ENCODE assay signal across 35 cellular contexts in the genomic region with DNA sequence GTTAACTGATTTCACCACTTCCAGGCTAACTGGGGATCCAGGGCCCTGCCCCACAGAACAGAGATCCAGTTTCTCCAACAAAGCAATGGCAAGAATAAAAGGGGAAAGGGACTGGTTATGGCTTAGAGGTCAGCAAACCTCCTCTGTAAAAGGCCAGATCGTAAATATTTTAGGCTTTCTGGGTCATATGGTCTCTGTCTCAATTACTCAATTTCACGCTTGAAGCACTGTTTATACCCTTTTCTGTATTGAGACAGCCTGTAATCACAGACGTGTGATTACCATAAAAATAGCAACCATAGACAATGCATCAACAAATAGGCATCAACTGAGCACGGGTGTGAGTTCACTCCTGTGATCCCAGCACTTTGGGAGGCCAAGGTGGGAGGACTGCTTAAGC. TPM values are rescaled to one million over a fixed set of nuclear protein-coding genes. Genes with fewer than 3 reads are reported as not detected.
"Had no signal": no experiment of that assay in that cellular context is flagged by ENCODE, and none has a peak within 500 bp of the region (broad histone marks: within the 10 kb centered on the region; RNA-seq: fewer than 3 reads in every experiment).

No MANE protein-coding gene starts in this region.

- H3K4me3 ChIP-seq: adrenal gland, body of pancreas, Peyer's patch had no signal

- H3K27me3 Mint-ChIP-seq: activated CD4-positive, alpha-beta T cell treated with anti-CD3 and anti-CD28 coated beads, Interleukin-2, amount 10 ng/mL, durations not matched to agents 24 days and 14 days; activated T-cell treated with anti-CD3 and anti-CD28 coated beads, Interleukin-2, amount 50 U/mL, for 24 hours had no signal

- H3K27me3 ChIP-seq: adrenal gland, body of pancreas, Peyer's patch had no signal

- DNase-seq: activated CD4-positive, alpha-beta T cell treated with anti-CD3 and anti-CD28 coated beads, Interleukin-2, amount 10 ng/mL, durations not matched to agents 24 days and 14 days; activated CD4-positive, alpha-beta T cell treated with anti-CD3 and anti-CD28 coated beads, Interleukin-2, amount 50 U/mL, for 48 hours; activated CD8-positive, alpha-beta T cell treated with anti-CD3 and anti-CD28 coated beads, Interleukin-2, amount 10 ng/mL, durations not matched to agents 7 days and 5 days; activated gamma-delta T cell; activated naive CD4-positive, alpha-beta T cell treated with Interleukin-2 at 50 U/mL for 16 hours; activated T-cell treated with anti-CD3 and anti-CD28 coated beads, Interleukin-2, amount 50 U/mL, for 24 hours; adrenal gland; body of pancreas; caudate nucleus; cerebellar nuclear complex; KBM-7; NCI-H1105; NCI-H1417 treated with DMSO at 0.1 percent for 48 hours; NCI-H187 treated with DMSO at 0.1 percent for 48 hours; NCI-H2081; NCI-H2171 treated with DMSO at 0.1 percent for 48 hours; NCI-H2227 treated with DMSO at 0.1 percent for 48 hours; NCI-H446; NCI-H510A treated with DMSO at 0.1 percent for 48 hours; NCI-H526 treated with DMSO at 0.1 percent for 48 hours; NCI-H82; Peyer's patch; RPMI8226; SIG-M5; SW 1271; T1000; WERI-Rb-1 had no signal

- ATAC-seq: activated CD8-positive, alpha-beta T cell treated with anti-CD3 and anti-CD28 coated beads, Interleukin-2, amount 10 ng/mL, durations not matched to agents 7 days and 5 days; activated naive CD4-positive, alpha-beta T cell treated with anti-CD3 and anti-CD28 coated beads, Interleukin-2, amount 50 U/mL, for 72 hours; body of pancreas; Right ventricle myocardium inferior had no signal

- H3K4me1 Mint-ChIP-seq: activated CD4-positive, alpha-beta T cell treated with anti-CD3 and anti-CD28 coated beads, Interleukin-2, amount 10 ng/mL, durations not matched to agents 24 days and 14 days had no signal

- H3K9me3 Mint-ChIP-seq: activated CD4-positive, alpha-beta T cell treated with anti-CD3 and anti-CD28 coated beads, Interleukin-2, amount 10 ng/mL, durations not matched to agents 24 days and 14 days; activated naive CD4-positive, alpha-beta T cell treated with anti-CD3 and anti-CD28 coated beads, Interleukin-2, amount 50 U/mL, for 72 hours; activated T-cell treated with anti-CD3 and anti-CD28 coated beads, Interleukin-2, amount 50 U/mL, for 24 hours; activated T-helper 2 cell treated with anti-CD3 and anti-CD28 coated beads, Interferon-gamma antibody, Interleukin-2, Interleukin-4, amounts not matched to agents 10 μg/mL and 5 μg/mL and 100 μg/mL, durations not matched to agents 14 hours and 24 hours and 36 hours had no signal

- H3K27ac ChIP-seq: adrenal gland, body of pancreas, Peyer's patch, WERI-Rb-1 had no signal

- H3K4me3 Mint-ChIP-seq: activated CD4-positive, alpha-beta T cell treated with anti-CD3 and anti-CD28 coated beads, Interleukin-2, amount 10 ng/mL, durations not matched to agents 24 days and 14 days; activated CD8-positive, alpha-beta T cell treated with anti-CD3 and anti-CD28 coated beads, Interleukin-2, amount 10 ng/mL, durations not matched to agents 7 days and 5 days; activated T-cell treated with anti-CD3 and anti-CD28 coated beads, Interleukin-2, amount 50 U/mL, for 24 hours had no signal

- H3K9me3 ChIP-seq: adrenal gland, body of pancreas, Peyer's patch had no signal

- H3K27ac Mint-ChIP-seq: activated CD4-positive, alpha-beta T cell treated with anti-CD3 and anti-CD28 coated beads, Interleukin-2, amount 10 ng/mL, durations not matched to agents 24 days and 14 days; activated CD8-positive, alpha-beta T cell treated with anti-CD3 and anti-CD28 coated beads, Interleukin-2, amount 10 ng/mL, durations not matched to agents 7 days and 5 days; activated T-cell treated with anti-CD3 and anti-CD28 coated beads, Interleukin-2, amount 50 U/mL, for 24 hours; activated T-helper 2 cell treated with anti-CD3 and anti-CD28 coated beads, Interferon-gamma antibody, Interleukin-2, Interleukin-4, amounts not matched to agents 10 μg/mL and 5 μg/mL and 100 μg/mL, durations not matched to agents 14 hours and 24 hours and 36 hours had no signal

- H3K4me1 ChIP-seq: adrenal gland, body of pancreas had no signal

RNA-seq across cellular contexts. Expression of a gene that starts 34.1 kb away (rescaled TPM):
- total RNA-seq: activated CD4-positive, alpha-beta T cell treated with anti-CD3 and anti-CD28 coated beads, Interleukin-2, amount 10 ng/mL, durations not matched to agents 24 days and 14 days; activated CD8-positive, alpha-beta T cell treated with anti-CD3 and anti-CD28 coated beads, Interleukin-2, amount 10 ng/mL, durations not matched to agents 7 days and 5 days; activated naive CD4-positive, alpha-beta T cell treated with anti-CD3 and anti-CD28 coated beads, Interleukin-2, amount 50 U/mL, for 72 hours; activated T-helper 2 cell treated with anti-CD3 and anti-CD28 coated beads, Interferon-gamma antibody, Interleukin-2, Interleukin-4, amounts not matched to agents 10 μg/mL and 5 μg/mL and 100 μg/mL, durations not matched to agents 14 hours and 24 hours and 36 hours; adrenal gland; astrocyte; body of pancreas; bronchial epithelial cell; MCF 10A; Peyer's patch; Right ventricle myocardium inferior; T-helper 1 cell treated with Interleukin-12 subunit alpha and Interleukin-12 subunit beta and Interleukin-4 antibody, amounts not matched to agents 30 ng/mL and 1 ng/mL, for 36 hours; T-helper 2 cell treated with Interferon-gamma antibody and Interleukin-4, amounts not matched to agents 100 ng/mL and 5 ng/mL, for 36 hours had no signal
